Comparison of ENCODE assay signal across 32 cellular contexts in genomic region chr18:32637216-32637615, GRCh38.
"Had no signal": no experiment of that assay in that cellular context is flagged by ENCODE, and none has a peak within 500 bp of the region (broad histone marks: within the 10 kb centered on the region; RNA-seq: fewer than 3 reads in every experiment).

No MANE protein-coding gene starts in this region.

- DNase-seq: activated effector memory CD4-positive, alpha-beta T cell treated with anti-CD3 and anti-CD28 coated beads, Interleukin-2, amount 50 U/mL, for 16 hours; activated effector memory CD4-positive, alpha-beta T cell treated with Interleukin-2 at 50 U/mL for 16 hours; activated gamma-delta T cell; activated gamma-delta T cell treated with Interleukin-2 at 50 U/mL for 16 hours; activated naive CD4-positive, alpha-beta T cell; activated naive CD4-positive, alpha-beta T cell treated with anti-CD3 and anti-CD28 coated beads for 36 hours; activated naive CD4-positive, alpha-beta T cell treated with anti-CD3 and anti-CD28 coated beads, Interleukin-2, amount 10 ng/mL, durations not matched to agents 7 days and 5 days; activated naive CD4-positive, alpha-beta T cell treated with anti-CD3 and anti-CD28 coated beads, Interleukin-2, amount 50 U/mL, for 16 hours; activated naive CD4-positive, alpha-beta T cell treated with Interleukin-2 at 50 U/mL for 16 hours; activated naive CD8-positive, alpha-beta T cell treated with anti-CD3 and anti-CD28 coated beads for 36 hours; activated naive CD8-positive, alpha-beta T cell treated with anti-CD3 and anti-CD28 coated beads, Interleukin-2, amount 10 ng/mL, durations not matched to agents 7 days and 5 days; activated naive CD8-positive, alpha-beta T cell treated with anti-CD3 and anti-CD28 coated beads, Interleukin-2, amount 50 U/mL, for 24 hours; activated T-cell treated with anti-CD3 and anti-CD28 coated beads, Interleukin-2, amount 50 U/mL, for 1 hour; activated T-cell treated with anti-CD3 and anti-CD28 coated beads, Interleukin-2, amount 50 U/mL, for 24 hours; activated T-cell treated with anti-CD3 and anti-CD28 coated beads, Interleukin-2, amount 50 U/mL, for 4 hours; activated T-cell treated with anti-CD3 and anti-CD28 coated beads, Interleukin-2, amount 50 U/mL, for 48 hours; activated T-cell treated with anti-CD3 and anti-CD28 coated beads, Interleukin-2, amount 50 U/mL, for 72 hours; adrenal gland; amniotic stem cell; amygdala; anterior cingulate cortex; aorta; body of pancreas; brain microvascular endothelial cell; caudate nucleus; central memory CD4-positive, alpha-beta T cell; cerebellar nuclear complex had no signal

- H3K4me3 ChIP-seq: adrenal gland, ascending aorta, body of pancreas, breast epithelium, cardiac muscle cell had no signal

- H3K36me3 ChIP-seq: adrenal gland, ascending aorta, brain microvascular endothelial cell, breast epithelium, cardiac muscle cell had no signal

- H3K27ac ChIP-seq: adrenal gland, ascending aorta, body of pancreas, brain microvascular endothelial cell, breast epithelium, cardiac muscle cell had no signal

- H3K27me3 ChIP-seq: adrenal gland, ascending aorta, body of pancreas, brain microvascular endothelial cell, breast epithelium, cardiac muscle cell had no signal

- H3K9me3 ChIP-seq: ascending aorta, body of pancreas, breast epithelium had no signal

- H3K4me1 ChIP-seq: adrenal gland, ascending aorta, body of pancreas, breast epithelium had no signal

- ATAC-seq: activated naive CD4-positive, alpha-beta T cell treated with anti-CD3 and anti-CD28 coated beads, Interleukin-2, amount 50 U/mL, for 72 hours; activated naive CD8-positive, alpha-beta T cell treated with anti-CD3 and anti-CD28 coated beads, Interleukin-2, amount 50 U/mL, for 24 hours; activated T-cell treated with anti-CD3 and anti-CD28 coated beads, Interleukin-2, amount 50 U/mL, for 4 hours; activated T-cell treated with anti-CD3 and anti-CD28 coated beads, Interleukin-2, amount 50 U/mL, for 72 hours; activated T-helper 17 cell treated with anti-CD3 and anti-CD28 coated beads, Interleukin-2, amount 50 U/mL, for 72 hours; body of pancreas had no signal
